ENCODE assay signal across 8 cellular contexts in the genomic region with DNA sequence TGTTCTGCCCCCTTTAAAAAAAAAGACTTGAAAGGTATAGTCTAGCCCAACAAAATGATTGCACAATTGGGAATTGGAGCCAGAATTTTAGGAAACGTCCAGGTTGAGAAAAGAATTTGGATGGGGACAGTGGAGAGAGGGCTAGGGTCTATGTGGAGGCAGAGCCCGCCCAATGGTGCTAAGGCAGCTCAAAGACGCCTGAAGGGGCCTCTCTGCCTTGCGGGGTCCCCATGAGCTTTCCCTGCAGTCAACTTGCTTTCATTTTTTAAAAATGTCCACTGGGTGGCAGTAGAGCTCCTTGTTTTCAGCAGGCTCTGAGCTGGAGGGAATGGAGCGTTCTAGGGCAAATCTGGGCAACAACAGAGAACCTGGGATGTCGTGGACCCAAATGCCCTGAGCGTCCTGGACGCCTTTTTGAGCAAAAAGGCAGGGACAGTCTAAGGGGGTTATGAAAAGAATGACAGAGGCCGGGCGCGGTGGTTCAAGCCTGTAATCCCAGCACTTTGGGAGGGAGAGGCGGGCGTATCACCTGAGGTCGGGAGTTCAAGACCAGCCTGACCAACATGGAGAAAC. TPM values are rescaled to one million over a fixed set of nuclear protein-coding genes. Genes with fewer than 3 reads are reported as not detected.
DNase-seq lines count a peak whose midpoint lies in the region; ATAC-seq and TF ChIP-seq lines count a peak whose summit lies in the region.

No MANE protein-coding gene starts in this region.

- no peak overlapping the region for H3K27ac Mint-ChIP-seq in chondrocyte (ENCODE audit: unreplicated experiment)

- peaks cover 5% of the 10 kb centered on the region for H3K4me1 Mint-ChIP-seq in chondrocyte (ENCODE audit: low read depth)

- H3K36me3 Mint-ChIP-seq in chondrocyte (ENCODE audit: low read depth) = no peaks in the 10 kb centered on the region

- ATAC-seq in HG02943 (IDR thresholded peaks at IDR 0.05; ENCODE audit: low read depth, unreplicated experiment) (peak; percentile 62), HG03095 (IDR thresholded peaks at IDR 0.05; ENCODE audit: unreplicated experiment) (no peak)

- peak; percentile 91 for TF ChIP-seq CTCF in chondrocyte (IDR thresholded peaks at IDR 0.05)

- DNase-seq in GM03348 (ENCODE audit: low spot score) (peak; percentile 88), NCI-H446 (lab: John Stamatoyannopoulos, UW) (peak; percentile 48 to 78), chondrocyte (ENCODE audit: low spot score) (no peak), left kidney (ENCODE audit: low read depth, low spot score) (peak; percentile 94)
- DNase-seq in activated CD4-positive, CD25-positive, alpha-beta regulatory T cell treated with anti-CD3 and anti-CD28 coated beads, Interleukin-2, amount 50 U/mL, for 16 hours (ENCODE audit: low read depth, low spot score) = peak; percentile 36
- DNase-seq in stimulated activated CD4-positive, alpha-beta T cell treated with anti-CD3 and anti-CD28 coated beads, Interleukin-2, amount 100 ng/mL, for 48 hours = peak; percentile 44 to 46

- H3K9me3 Mint-ChIP-seq in chondrocyte (ENCODE audit: low read depth) = no peaks in the 10 kb centered on the region

- H3K4me3 Mint-ChIP-seq in chondrocyte (ENCODE audit: unreplicated experiment) = no peak overlapping the region

- peaks cover 6% of the 10 kb centered on the region for H3K27me3 Mint-ChIP-seq in chondrocyte (ENCODE audit: low read depth)

RNA-seq across cellular contexts. Expression of a gene that starts 40.2 kb away (rescaled TPM):
- 114 to 215 TPM (median 208 TPM) in 3 replicates for total RNA-seq in chondrocyte
